In genomic region chrX:101799387-101799786, GRCh38 we compare ENCODE assay signal across 8 cellular contexts.
DNase-seq lines count a peak whose midpoint lies in the region; ATAC-seq and TF ChIP-seq lines count a peak whose summit lies in the region.

No MANE protein-coding gene starts in this region.

- H3K27ac Mint-ChIP-seq in CD14-positive monocyte (peak overlapping the region in 1 of 7 donors; percentile 21), chondrocyte (ENCODE audit: unreplicated experiment) (no peak overlapping the region)

- ATAC-seq in GM19395 (IDR thresholded peaks at IDR 0.05; ENCODE audit: unreplicated experiment): peak; percentile 99
- ATAC-seq in HG03460 (IDR thresholded peaks at IDR 0.05; ENCODE audit: unreplicated experiment): peak; percentile 100
- peak; percentile 100 for ATAC-seq in left colon

- DNase-seq in CD14-positive monocyte (ENCODE audit: low spot score): peak; percentile 51
- peak; percentile 80 to 95 for DNase-seq in NCI-H524 (lab: John Stamatoyannopoulos, UW)
- DNase-seq in activated CD4-positive, alpha-beta T cell treated with anti-CD3 and anti-CD28 coated beads for 4 hours: peak; percentile 69 to 84
- no peak for DNase-seq in chondrocyte (ENCODE audit: low spot score)
- DNase-seq in left colon: peak; percentile 81 to 83
- peak; percentile 85 for DNase-seq in stimulated activated CD4-positive, alpha-beta T cell treated with anti-CD3 and anti-CD28 coated beads, Interleukin-4, amount 100 ng/mL, for 24 hours

- H3K4me3 Mint-ChIP-seq in CD14-positive monocyte (peak overlapping the region in 1 of 2 donors; percentile 64), chondrocyte (ENCODE audit: unreplicated experiment) (peak overlapping the region; percentile 40)

- intact Hi-C loops in CD14-positive monocyte (cut with micrococcal nuclease) (no loop called here), left colon (cut with DNase I, micrococcal nuclease) (loop anchor here in 1 of 2 donors (5.0 kb wide), 1 partner anchor 202 kb away; no protein-coding TSS in a partner anchor)

- H3K9me3 Mint-ChIP-seq in CD14-positive monocyte: no peaks in the 10 kb centered on the region
- H3K9me3 Mint-ChIP-seq in chondrocyte (ENCODE audit: low read depth): no peaks in the 10 kb centered on the region

- H3K4me1 Mint-ChIP-seq in CD14-positive monocyte (peaks cover 2% of the 10 kb centered on the region), chondrocyte (ENCODE audit: low read depth) (peaks cover 12% of the 10 kb centered on the region)

- H3K27me3 Mint-ChIP-seq in CD14-positive monocyte (ENCODE audit: low read depth in 3 of 3) (peaks cover 0 to 7% (median 4%) of the 10 kb centered on the region in 3 donors), chondrocyte (ENCODE audit: low read depth) (no peaks in the 10 kb centered on the region)

- TF ChIP-seq CTCF in CD14-positive monocyte (IDR thresholded peaks at IDR 0.05) (peak; percentile 69), chondrocyte (IDR thresholded peaks at IDR 0.05) (peak; percentile 86)

- no peaks in the 10 kb centered on the region for H3K36me3 Mint-ChIP-seq in CD14-positive monocyte
- H3K36me3 Mint-ChIP-seq in chondrocyte (ENCODE audit: low read depth): no peaks in the 10 kb centered on the region
